In genomic region chr6:3454206-3455016, GRCh38 we compare ENCODE assay signal across 10 cellular contexts. TPM values are rescaled to one million over a fixed set of nuclear protein-coding genes. Genes with fewer than 3 reads are reported as not detected.
DNase-seq lines count a peak whose midpoint lies in the region; ATAC-seq and TF ChIP-seq lines count a peak whose summit lies in the region.
"Had no signal": no experiment of that assay in that cellular context is flagged by ENCODE, and none has a peak within 500 bp of the region (broad histone marks: within the 10 kb centered on the region; RNA-seq: fewer than 3 reads in every experiment).

No MANE protein-coding gene starts in this region.

- CTCF ChIA-PET in PC-9 (lab: Charles Lee) = interaction anchor here (0.5 to 1.1 kb wide), 3 partner anchors 34 to 118 kb away, joined by 3 read pairs; no protein-coding TSS in a partner anchor

- POLR2A ChIA-PET in PC-9 (lab: Charles Lee; ENCODE audit: unreplicated experiment) = interaction anchor here (0.6 kb wide), 1 partner anchor 12 kb away, joined by 5 read pairs; no protein-coding TSS in a partner anchor

- no peak overlapping the region for H3K27ac ChIP-seq in GM23338 (ENCODE audit: low read depth)
- H3K27ac ChIP-seq in PC-9 = no peak overlapping the region
- H3K27ac ChIP-seq in esophagus squamous epithelium = peak overlapping the region in 3 of 4 donors; percentile 23 to 89 (median 85)
- H3K27ac ChIP-seq in psoas muscle = no peak overlapping the region
- no peak overlapping the region for H3K27ac ChIP-seq in MM.1S (ENCODE audit: low read length)

- H3K9me2 ChIP-seq in GM23338 (ENCODE audit: insufficient read depth) (no peaks in the 10 kb centered on the region), PC-9 (ENCODE audit: insufficient read depth) (no peaks in the 10 kb centered on the region), MM.1S (replicated peaks; ENCODE audit: insufficient read depth, low read length) (no peaks in the 10 kb centered on the region)

- 0 out of 2 replicates have a peak, but pooled peaks cover 5% of the 10 kb centered on the region for H3K36me3 ChIP-seq in GM23338 (ENCODE audit: insufficient read depth)
- no peaks in the 10 kb centered on the region for H3K36me3 ChIP-seq in PC-9 (ENCODE audit: low read depth)
- no peaks in the 10 kb centered on the region for H3K36me3 ChIP-seq in esophagus squamous epithelium
- no peaks in the 10 kb centered on the region for H3K36me3 ChIP-seq in psoas muscle (ENCODE audit: insufficient read depth in 1 of 2, low read depth in 1 of 2)
- H3K36me3 ChIP-seq in MM.1S (replicated peaks; ENCODE audit: insufficient read depth, low read length) = no peaks in the 10 kb centered on the region

- H3K27ac Mint-ChIP-seq in GM23338 = no peak overlapping the region
- no peak overlapping the region for H3K27ac Mint-ChIP-seq in stimulated activated effector memory CD8-positive, alpha-beta T cell treated with anti-CD3 and anti-CD28 coated beads, Interleukin-12 subunit alpha, Interleukin-12 subunit beta, amount 100 ng/mL, for 72 hours
- H3K27ac Mint-ChIP-seq in activated T-cell treated with anti-CD3 and anti-CD28 coated beads, Interleukin-2, amount 50 U/mL, for 24 hours = no peak overlapping the region
- H3K27ac Mint-ChIP-seq: stimulated activated naive CD8-positive, alpha-beta T cell treated with anti-CD3 and anti-CD28 coated beads, Interleukin-15, Interleukin-2, amounts not matched to agents 100 ng/mL and 50 ng/mL, for 24 hours had no signal

- no peak overlapping the region for H3K9ac ChIP-seq in MM.1S (ENCODE audit: low read length)

- no peak for TF ChIP-seq CTCF in GM23338 (conservative IDR thresholded peaks at IDR 0.05; ENCODE audit: low read depth in 2 of 2)
- no peak for TF ChIP-seq CTCF in PC-9 (conservative IDR thresholded peaks at IDR 0.05)
- no peak for TF ChIP-seq CTCF in esophagus squamous epithelium (IDR thresholded peaks at IDR 0.05)
- TF ChIP-seq CTCF in psoas muscle (IDR thresholded peaks at IDR 0.05) = no peak
- no peak for TF ChIP-seq CTCF in MM.1S (IDR thresholded peaks at IDR 0.05; ENCODE audit: low read length)

- H3K36me3 Mint-ChIP-seq in GM23338 (ENCODE audit: low read depth) = peaks cover 26% of the 10 kb centered on the region
- no peaks in the 10 kb centered on the region for H3K36me3 Mint-ChIP-seq in stimulated activated effector memory CD8-positive, alpha-beta T cell treated with anti-CD3 and anti-CD28 coated beads, Interleukin-12 subunit alpha, Interleukin-12 subunit beta, amount 100 ng/mL, for 72 hours
- H3K36me3 Mint-ChIP-seq in activated T-cell treated with anti-CD3 and anti-CD28 coated beads, Interleukin-2, amount 50 U/mL, for 24 hours (ENCODE audit: low read depth) = no peaks in the 10 kb centered on the region

- H2AFZ ChIP-seq in GM23338 (no peak overlapping the region), PC-9 (no peak overlapping the region), MM.1S (ENCODE audit: low read length) (no peak overlapping the region)

- H3K27me3 ChIP-seq in GM23338 (ENCODE audit: insufficient read depth) (peaks cover 25% of the 10 kb centered on the region), PC-9 (ENCODE audit: insufficient read depth, low read depth) (no peaks in the 10 kb centered on the region), esophagus squamous epithelium (no peaks in the 10 kb centered on the region), psoas muscle (ENCODE audit: insufficient read depth in 3 of 3, low read length in 2 of 3) (no peaks in the 10 kb centered on the region), MM.1S (replicated peaks; ENCODE audit: insufficient read depth, low read length) (peaks cover 11% of the 10 kb centered on the region; the same call in 1 of the 2 replicates)

- ATAC-seq in GM23338 (no peak), psoas muscle (no peak)
- no peak for ATAC-seq in stimulated activated effector memory CD8-positive, alpha-beta T cell treated with anti-CD3 and anti-CD28 coated beads, Interleukin-12 subunit alpha, Interleukin-12 subunit beta, amount 100 ng/mL, for 72 hours

- peaks cover 48% of the 10 kb centered on the region for H3K4me1 ChIP-seq in GM23338 (ENCODE audit: insufficient read depth)
- peaks cover 14% of the 10 kb centered on the region for H3K4me1 ChIP-seq in PC-9 (replicated peaks; ENCODE audit: insufficient read depth)
- peaks cover 19 to 72% (median 21%) of the 10 kb centered on the region in 3 donors for H3K4me1 ChIP-seq in esophagus squamous epithelium
- peaks cover 14% of the 10 kb centered on the region for H3K4me1 ChIP-seq in psoas muscle
- peaks cover 5% of the 10 kb centered on the region; the same call in 1 of the 2 replicates for H3K4me1 ChIP-seq in MM.1S (ENCODE audit: low read length)

- no peak overlapping the region for H3K4me3 Mint-ChIP-seq in GM23338
- H3K4me3 Mint-ChIP-seq in stimulated activated effector memory CD8-positive, alpha-beta T cell treated with anti-CD3 and anti-CD28 coated beads, Interleukin-12 subunit alpha, Interleukin-12 subunit beta, amount 100 ng/mL, for 72 hours = no peak overlapping the region
- no peak overlapping the region for H3K4me3 Mint-ChIP-seq in activated T-cell treated with anti-CD3 and anti-CD28 coated beads, Interleukin-2, amount 50 U/mL, for 24 hours
- H3K4me3 Mint-ChIP-seq: activated T-cell treated with anti-CD3 and anti-CD28 coated beads, Interleukin-2, amount 50 U/mL, for 4 hours; stimulated activated naive CD8-positive, alpha-beta T cell treated with anti-CD3 and anti-CD28 coated beads, Interleukin-15, Interleukin-2, amounts not matched to agents 100 ng/mL and 50 ng/mL, for 24 hours had no signal

- H3K4me1 Mint-ChIP-seq in GM23338 = peaks cover 31% of the 10 kb centered on the region
- peaks cover 9% of the 10 kb centered on the region for H3K4me1 Mint-ChIP-seq in stimulated activated effector memory CD8-positive, alpha-beta T cell treated with anti-CD3 and anti-CD28 coated beads, Interleukin-12 subunit alpha, Interleukin-12 subunit beta, amount 100 ng/mL, for 72 hours
- H3K4me1 Mint-ChIP-seq in activated T-cell treated with anti-CD3 and anti-CD28 coated beads, Interleukin-2, amount 50 U/mL, for 24 hours (ENCODE audit: low read depth) = peaks cover 12% of the 10 kb centered on the region

- peaks cover 5% of the 10 kb centered on the region for H3K27me3 Mint-ChIP-seq in GM23338 (ENCODE audit: insufficient read depth, low read depth, poor library complexity)
- peaks cover 31% of the 10 kb centered on the region for H3K27me3 Mint-ChIP-seq in activated T-cell treated with anti-CD3 and anti-CD28 coated beads, Interleukin-2, amount 50 U/mL, for 24 hours

- no TSS peak for BruUV-seq in PC-9 (replicated peaks; lab: Mats Ljungman, UMichigan)

- H4K20me1 ChIP-seq in GM23338 (replicated peaks; ENCODE audit: insufficient read depth) = peaks cover 24% of the 10 kb centered on the region
- H4K20me1 ChIP-seq in PC-9 (ENCODE audit: insufficient read depth) = no peaks in the 10 kb centered on the region; the same call in 1 of the 2 replicates
- H4K20me1 ChIP-seq in MM.1S (ENCODE audit: insufficient read depth, low read length) = no peaks in the 10 kb centered on the region

- 34 to 47% methylated on average over 7 of the region's 7 CpGs for WGBS in esophagus squamous epithelium, 2 donors
- WGBS in psoas muscle, 3 donors = 58 to 72% (median 59%) methylated on average over 7 of the region's 7 CpGs

- H3K4me2 ChIP-seq in GM23338 (peak overlapping the region; percentile 94), PC-9 (peak overlapping the region; percentile 97), MM.1S (ENCODE audit: low read depth, low read length) (no peak overlapping the region)

- H3F3A ChIP-seq in GM23338 (replicated peaks; ENCODE audit: low read depth) = no peaks in the 10 kb centered on the region
- H3F3A ChIP-seq in PC-9 (ENCODE audit: insufficient read depth, low read depth) = no peaks in the 10 kb centered on the region
- H3F3A ChIP-seq in MM.1S (ENCODE audit: insufficient read depth, low read length) = no peaks in the 10 kb centered on the region

- H3K4me3 ChIP-seq in GM23338 (peak overlapping the region; percentile 84), PC-9 (peak overlapping the region; percentile 77), esophagus squamous epithelium (peak overlapping the region; percentile 74 to 86 (median 80)), psoas muscle (peak overlapping the region; percentile 78), MM.1S (ENCODE audit: low read length) (no peak overlapping the region)

- H3K79me2 ChIP-seq in GM23338 (replicated peaks; ENCODE audit: insufficient read depth) (peaks cover 67% of the 10 kb centered on the region), PC-9 (ENCODE audit: low read depth) (peaks cover 23% of the 10 kb centered on the region), MM.1S (ENCODE audit: low read length) (no peaks in the 10 kb centered on the region)

- intact Hi-C loops in PC-9 (cut with micrococcal nuclease; ENCODE audit: unreplicated experiment) = loop anchor here (5.0 kb wide), 2 partner anchors 63 to 158 kb away; no protein-coding TSS in a partner anchor
- intact Hi-C loops in esophagus squamous epithelium (cut with DNase I) = no loop called here
- intact Hi-C loops in psoas muscle (cut with DNase I) = loop anchor here (5.0 to 10.0 kb wide), 4 partner anchors 32 to 172 kb away; no protein-coding TSS in a partner anchor

- TF ChIP-seq POLR2A in esophagus squamous epithelium (IDR thresholded peaks at IDR 0.05) = no peak

- H3K9me3 ChIP-seq in PC-9 (ENCODE audit: insufficient read depth, low read depth) = no peaks in the 10 kb centered on the region
- H3K9me3 ChIP-seq in esophagus squamous epithelium = no peaks in the 10 kb centered on the region
- H3K9me3 ChIP-seq in psoas muscle = no peaks in the 10 kb centered on the region
- no peaks in the 10 kb centered on the region for H3K9me3 ChIP-seq in MM.1S (replicated peaks; ENCODE audit: insufficient read depth, low read length)

- no peak for DNase-seq in GM23338 (ENCODE audit: low spot score)
- no peak for DNase-seq in PC-9
- no peak for DNase-seq in esophagus squamous epithelium (lab: John Stamatoyannopoulos, UW)
- DNase-seq in psoas muscle = no peak
- no peak for DNase-seq in MM.1S
- DNase-seq in COLO829 (ENCODE audit: low spot score) = no peak
- no peak for DNase-seq in stimulated activated effector memory CD8-positive, alpha-beta T cell treated with anti-CD3 and anti-CD28 coated beads, Interleukin-12 subunit alpha, Interleukin-12 subunit beta, amount 100 ng/mL, for 72 hours (ENCODE audit: low spot score in 2 of 2)
- no peak for DNase-seq in activated T-cell treated with anti-CD3 and anti-CD28 coated beads, Interleukin-2, amount 50 U/mL, for 24 hours

- H3K9me3 Mint-ChIP-seq in GM23338 = no peaks in the 10 kb centered on the region
- H3K9me3 Mint-ChIP-seq in stimulated activated effector memory CD8-positive, alpha-beta T cell treated with anti-CD3 and anti-CD28 coated beads, Interleukin-12 subunit alpha, Interleukin-12 subunit beta, amount 100 ng/mL, for 72 hours = no peaks in the 10 kb centered on the region
- H3K9me3 Mint-ChIP-seq in activated T-cell treated with anti-CD3 and anti-CD28 coated beads, Interleukin-2, amount 50 U/mL, for 24 hours = no peaks in the 10 kb centered on the region
- H3K9me3 Mint-ChIP-seq: activated T-cell treated with anti-CD3 and anti-CD28 coated beads, Interleukin-2, amount 50 U/mL, for 4 hours; stimulated activated naive CD8-positive, alpha-beta T cell treated with anti-CD3 and anti-CD28 coated beads, Interleukin-15, Interleukin-2, amounts not matched to agents 100 ng/mL and 50 ng/mL, for 24 hours had no signal

RNA-seq across cellular contexts. Expression of gene SLC22A23, which starts 2.4 kb away (rescaled TPM):
- 38.3 TPM in 2 replicates for total RNA-seq in GM23338 (2014; rRNA removed; shearing (Covaris generic))
- polyA plus RNA-seq in GM23338 (2016; fragmentation: Nextera tagmentation; extraction: Ambion mirVana) (6.1 and 7.0 TPM in 2 replicates), psoas muscle (1 to 10 TPM; 4.6 to 7.8 (median 5.1) TPM)
- total RNA-seq in PC-9 (2021) (13.5 and 16.3 TPM in 2 replicates), esophagus squamous epithelium (10 to 100 TPM; 26.6 to 42.6 (median 37.6) TPM), psoas muscle (10 to 100 TPM in 3 of 4 donors, 1 to 10 TPM in 1; 8.7 to 13.7 (median 13.2) TPM)

Comparison
In these comparisons a context has a peak if more than half of its experiments do, and no peak if none do; other contexts are left out.
1. H3K27ac ChIP-seq: peak in esophagus squamous epithelium (3 of 4); none in GM23338 (single experiment), PC-9 (single experiment), psoas muscle (single experiment) and MM.1S (single experiment).